ENCODE assay signal across 9 cellular contexts in the genomic region with DNA sequence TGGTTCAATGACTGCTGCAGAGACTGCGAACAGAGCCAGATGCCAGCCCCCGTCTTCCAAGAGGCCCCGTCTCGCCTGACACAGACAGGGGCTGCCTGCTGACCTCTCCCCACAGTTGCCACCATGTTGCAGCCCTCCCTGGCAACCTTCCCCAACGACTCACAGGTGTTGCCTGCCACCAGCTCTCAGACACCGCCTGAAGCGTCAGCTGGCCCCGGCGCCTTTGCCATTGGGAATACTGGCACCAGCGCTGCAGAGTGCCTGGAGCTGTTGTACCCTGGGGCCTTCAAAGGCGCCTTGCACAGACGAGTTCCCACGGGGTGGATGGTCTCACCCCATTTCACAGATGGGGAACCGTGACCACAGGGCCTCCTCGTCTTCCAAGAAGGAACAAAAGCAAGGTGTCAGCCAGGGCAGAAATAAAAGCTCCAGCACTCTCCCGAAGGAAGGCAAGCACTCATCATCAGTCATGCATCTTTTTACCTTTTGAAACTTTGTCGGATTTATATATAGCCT.
"Had no signal": no experiment of that assay in that cellular context is flagged by ENCODE, and none has a peak within 500 bp of the region (broad histone marks: within the 10 kb centered on the region; RNA-seq: fewer than 3 reads in every experiment).

No MANE protein-coding gene starts in this region.

- H3K4me2 ChIP-seq: GM23338 had no signal

- H3K9me3 ChIP-seq: HAP-1 had no signal

- H2AFZ ChIP-seq: GM23338 had no signal

- H3K4me1 ChIP-seq: HAP-1 had no signal

- DNase-seq: H7, HFFc6, IMR-90 had no signal

- ATAC-seq: GM23338, HCT116, K562 had no signal

- FAIRE-seq: H1, HTR-8/SVneo, K562 had no signal

- H3K36me3 ChIP-seq: HAP-1 had no signal

- H3K4me3 ChIP-seq: GM23338, HAP-1, K562 had no signal
